ENCODE assay signal across 10 cellular contexts in the genomic region with DNA sequence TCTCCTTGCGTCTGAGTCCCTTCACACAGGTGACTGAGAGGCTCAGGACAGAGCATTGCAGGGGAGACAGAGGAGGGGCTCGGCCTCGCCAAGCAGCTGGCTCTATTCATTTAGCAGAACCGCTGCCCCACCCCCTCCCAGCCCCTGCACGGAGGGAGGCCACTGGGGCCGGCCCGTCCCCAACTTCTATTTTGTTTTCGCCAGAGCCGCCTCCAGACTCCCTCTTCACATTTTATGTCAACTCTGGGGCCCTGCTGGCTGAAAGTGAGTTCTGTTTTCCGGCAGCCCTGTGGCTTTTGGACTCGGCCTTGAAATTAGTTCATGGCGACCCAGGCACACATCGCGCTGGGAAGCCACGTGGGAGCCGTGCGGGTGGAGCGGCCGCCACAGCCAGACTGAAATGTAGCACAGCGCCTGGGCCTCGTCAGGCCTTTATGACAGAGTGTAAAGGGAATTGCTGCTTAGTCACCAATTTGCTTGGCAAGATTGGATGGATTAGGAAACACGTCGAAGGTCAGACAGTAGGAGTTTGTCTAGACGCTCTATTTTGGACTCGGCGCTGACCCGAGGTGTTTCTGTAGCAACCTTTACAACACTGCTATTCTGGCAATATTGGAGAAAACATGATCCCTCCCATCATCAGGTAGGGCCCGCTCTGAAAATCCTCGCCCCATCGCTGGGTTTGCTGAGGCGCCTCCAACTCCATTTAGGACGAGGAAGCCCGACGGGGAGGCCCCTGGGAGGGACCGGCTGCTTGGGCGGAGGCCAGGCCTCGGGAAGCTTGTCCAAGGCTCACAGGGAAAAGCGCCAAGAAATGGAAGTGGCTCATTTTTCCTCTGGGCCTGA.
A peak's percentile ranks its signal among the peaks of the same experiment; 100 is the strongest.
DNase-seq lines count a peak whose midpoint lies in the region; ATAC-seq and TF ChIP-seq lines count a peak whose summit lies in the region.
"Had no signal": no experiment of that assay in that cellular context is flagged by ENCODE, and none has a peak within 500 bp of the region (broad histone marks: within the 10 kb centered on the region; RNA-seq: fewer than 3 reads in every experiment).

No MANE protein-coding gene starts in this region.

- no peak overlapping the region for H2AFZ ChIP-seq in OCI-LY7 (ENCODE audit: low read length)

- BruUV-seq in A673 (replicated peaks; lab: Mats Ljungman, UMichigan) (no TSS peak), OCI-LY7 (replicated peaks; lab: Mats Ljungman, UMichigan) (no TSS peak)

- no peaks in the 10 kb centered on the region for H4K20me1 ChIP-seq in OCI-LY7 (ENCODE audit: insufficient read depth, low read length)

- CTCF ChIA-PET in A673 (lab: Charles Lee) (no interaction called here), OCI-LY7 (lab: Charles Lee; ENCODE audit: unreplicated experiment) (no interaction called here)

- POLR2A ChIA-PET in A673 (lab: Charles Lee; ENCODE audit: low non-redundant PET) (no interaction called here), OCI-LY7 (lab: Charles Lee) (no interaction called here)

- TF ChIP-seq CTCF in A673 (conservative IDR thresholded peaks at IDR 0.05; ENCODE audit: low read depth, low read length): no peak
- no peak for TF ChIP-seq CTCF in fibroblast of mammary gland (conservative IDR thresholded peaks at IDR 0.05; ENCODE audit: control insufficient read depth, insufficient read depth, low read depth, low read length)
- TF ChIP-seq CTCF in OCI-LY7 (conservative IDR thresholded peaks at IDR 0.05; ENCODE audit: low read length): no peak

- intact Hi-C loops in A673 (cut with micrococcal nuclease; ENCODE audit: unreplicated experiment) (no loop called here), OCI-LY7 (cut with micrococcal nuclease; ENCODE audit: unreplicated experiment) (no loop called here)

- DNase-seq in A673 (ENCODE audit: low spot score) (peak; percentile 12), NCI-H1092 treated with DMSO at 0.1 percent for 48 hours (lab: John Stamatoyannopoulos, UW) (peak; percentile 76), fibroblast of mammary gland (ENCODE audit: low read depth) (peak; percentile 94), OCI-LY7 (ENCODE audit: low spot score) (no peak), NCI-H2107 (lab: John Stamatoyannopoulos, UW) (no peak), COLO668 (lab: John Stamatoyannopoulos, UW; ENCODE audit: unreplicated experiment) (no peak)
- DNase-seq: naive B cell, NCI-H82 had no signal

- H3K4me1 ChIP-seq in A673 (ENCODE audit: insufficient read depth, low read length, poor library complexity, severe bottlenecking) (no peaks in the 10 kb centered on the region), muscle layer of colon (ENCODE audit: insufficient read depth, low read length) (peaks cover 32% of the 10 kb centered on the region), OCI-LY7 (ENCODE audit: insufficient read depth, low read length, poor library complexity, severe bottlenecking) (no peaks in the 10 kb centered on the region)

- no peak overlapping the region for H3K4me3 ChIP-seq in A673 (ENCODE audit: low read depth, low read length, poor library complexity, severe bottlenecking)
- no peak overlapping the region for H3K4me3 ChIP-seq in fibroblast of mammary gland (ENCODE audit: control insufficient read depth, low read depth, low read length)
- H3K4me3 ChIP-seq in muscle layer of colon (ENCODE audit: low read depth in 1 of 2, low read length in 2 of 2): no peak overlapping the region
- H3K4me3 ChIP-seq in OCI-LY7 (ENCODE audit: low read depth, low read length, poor library complexity, severe bottlenecking): no peak overlapping the region

- peaks cover 9% of the 10 kb centered on the region for H3K27me3 ChIP-seq in A673 (replicated peaks; ENCODE audit: insufficient read depth, low read depth, low read length, poor library complexity)
- H3K27me3 ChIP-seq in muscle layer of colon (ENCODE audit: control insufficient read depth in 1 of 2, insufficient read depth in 2 of 2, low read length in 2 of 2): peaks cover 0 to 7% of the 10 kb centered on the region in 2 donors

- ATAC-seq in HG03139 (IDR thresholded peaks at IDR 0.05; ENCODE audit: unreplicated experiment): no peak

- no peak overlapping the region for H3K4me2 ChIP-seq in OCI-LY7 (ENCODE audit: low read length)

- H3K36me3 ChIP-seq in A673 (ENCODE audit: insufficient read depth, low read length, poor library complexity, severe bottlenecking) (no peaks in the 10 kb centered on the region), muscle layer of colon (ENCODE audit: insufficient read depth, low read length) (no peaks in the 10 kb centered on the region), OCI-LY7 (ENCODE audit: insufficient read depth, low read length) (no peaks in the 10 kb centered on the region)

- no peaks in the 10 kb centered on the region for H3K79me2 ChIP-seq in OCI-LY7 (ENCODE audit: insufficient read depth, low read depth, low read length)

- H3K9ac ChIP-seq in muscle layer of colon (ENCODE audit: low read length): no peak overlapping the region

- no peak overlapping the region for H3K27ac ChIP-seq in A673 (ENCODE audit: low read depth, low read length, poor library complexity, severe bottlenecking)
- peak overlapping the region; percentile 72 for H3K27ac ChIP-seq in muscle layer of colon (ENCODE audit: low read depth, low read length)
- no peak overlapping the region for H3K27ac ChIP-seq in OCI-LY7 (ENCODE audit: low read depth, low read length, poor library complexity, severe bottlenecking)

- H3K9me3 ChIP-seq in A673 (ENCODE audit: low read depth, low read length, poor library complexity, severe bottlenecking) (peaks cover 4% of the 10 kb centered on the region), muscle layer of colon (ENCODE audit: low read length) (no peaks in the 10 kb centered on the region), OCI-LY7 (ENCODE audit: low read length) (no peaks in the 10 kb centered on the region)

- H3K9me2 ChIP-seq in OCI-LY7 (ENCODE audit: insufficient read depth, low read length): no peaks in the 10 kb centered on the region

Comparison
In these comparisons a context has a peak if more than half of its experiments do, and no peak if none do; other contexts are left out.
1. DNase-seq: peak in A673 (single experiment), NCI-H1092 treated with DMSO at 0.1 percent for 48 hours (single experiment) and fibroblast of mammary gland (single experiment); none in OCI-LY7 (single experiment), NCI-H2107 (single experiment) and COLO668 (single experiment).